ENCODE assay signal across 13 cellular contexts in genomic region chr5:66842540-66842939, GRCh38.
"Had no signal": no experiment of that assay in that cellular context is flagged by ENCODE, and none has a peak within 500 bp of the region (broad histone marks: within the 10 kb centered on the region; RNA-seq: fewer than 3 reads in every experiment).

No MANE protein-coding gene starts in this region.

- H3K27ac Mint-ChIP-seq: activated naive CD4-positive, alpha-beta T cell treated with anti-CD3 and anti-CD28 coated beads, Interleukin-2, amount 50 U/mL, for 72 hours had no signal

- H3K4me3 ChIP-seq: esophagus squamous epithelium, left lung, skin epidermis, tibial artery, uterus had no signal

- DNase-seq: activated CD4-positive, alpha-beta T cell treated with anti-CD3 and anti-CD28 coated beads, Interleukin-2, amount 50 U/mL, for 4 hours; cerebellar nuclear complex; esophagus squamous epithelium; foreskin fibroblast; head of caudate nucleus; left lung; posterior cingulate gyrus; stimulated activated CD4-positive, alpha-beta T cell treated with anti-CD3 and anti-CD28 coated beads, Interleukin-4, amount 100 ng/mL, for 4 hours; tibial artery; uterus had no signal

- H3K27me3 ChIP-seq: esophagus squamous epithelium, left lung, tibial artery, uterus had no signal

- H3K36me3 ChIP-seq: esophagus squamous epithelium, left lung, tibial artery, uterus had no signal

- ATAC-seq: activated naive CD4-positive, alpha-beta T cell treated with anti-CD3 and anti-CD28 coated beads, Interleukin-2, amount 50 U/mL, for 72 hours; left lung; SK-N-SH treated with all-trans-retinoic acid at 6 μM for 48 hours had no signal

- H3K9me3 ChIP-seq: esophagus squamous epithelium, left lung, tibial artery, uterus had no signal

- H3K4me1 ChIP-seq: esophagus squamous epithelium, tibial artery, uterus had no signal

- H3K27ac ChIP-seq: esophagus squamous epithelium, left lung, tibial artery, uterus had no signal
